In genomic region chr2:148876589-148877402, GRCh38 we compare ENCODE assay signal across 8 cellular contexts. TPM values are rescaled to one million over a fixed set of nuclear protein-coding genes. Genes with fewer than 3 reads are reported as not detected.
A peak's percentile ranks its signal among the peaks of the same experiment; 100 is the strongest.
DNase-seq lines count a peak whose midpoint lies in the region; ATAC-seq and TF ChIP-seq lines count a peak whose summit lies in the region.

No MANE protein-coding gene starts in this region.

- H3K27me3 ChIP-seq in rectal smooth muscle tissue (ENCODE audit: control insufficient read depth, insufficient read depth, low read length), result peaks cover 14% of the 10 kb centered on the region
- H3K27me3 ChIP-seq in MG63, result peaks cover 21% of the 10 kb centered on the region
- H3K27me3 ChIP-seq in uterus, result peaks cover 0 to 16% of the 10 kb centered on the region in 2 donors

- H3K9me3 ChIP-seq in MG63 (no peaks in the 10 kb centered on the region), uterus (no peaks in the 10 kb centered on the region)

- H3K4me1 ChIP-seq in rectal smooth muscle tissue (ENCODE audit: control insufficient read depth, insufficient read depth, low read length), result peaks cover 3% of the 10 kb centered on the region
- peaks cover 0 to 9% of the 10 kb centered on the region in 2 donors for H3K4me1 ChIP-seq in uterus

- peak; percentile 92 for DNase-seq in NCI-H2171 treated with DMSO at 0.1 percent for 48 hours (lab: John Stamatoyannopoulos, UW)
- peak; percentile 60 for DNase-seq in activated T-cell treated with anti-CD3 and anti-CD28 coated beads, Interleukin-2, amount 50 U/mL, for 1 hour
- DNase-seq in left cardiac atrium, result peak; percentile 36
- DNase-seq in MG63, result no peak
- DNase-seq in SW480 (ENCODE audit: low spot score), result no peak
- no peak for DNase-seq in uterus

- H3K27ac ChIP-seq in rectal smooth muscle tissue (ENCODE audit: low read depth, low read length) (no peak overlapping the region), uterus (no peak overlapping the region)

- no peak overlapping the region for H3K9ac ChIP-seq in rectal smooth muscle tissue (ENCODE audit: low read length)

- peak; percentile 30 for ATAC-seq in GM19023 (IDR thresholded peaks at IDR 0.05; ENCODE audit: unreplicated experiment)
- no peak for ATAC-seq in left cardiac atrium

- H3K4me3 ChIP-seq in rectal smooth muscle tissue (ENCODE audit: low read length), result peak overlapping the region; percentile 27
- no peak overlapping the region for H3K4me3 ChIP-seq in MG63
- no peak overlapping the region for H3K4me3 ChIP-seq in uterus

- H3K36me3 ChIP-seq in rectal smooth muscle tissue (ENCODE audit: control insufficient read depth, insufficient read depth, low read length) (no peaks in the 10 kb centered on the region), MG63 (no peaks in the 10 kb centered on the region), uterus (no peaks in the 10 kb centered on the region)

- intact Hi-C loops in left cardiac atrium (cut with DNase I) (no loop called here), uterus (cut with DNase I; ENCODE audit: low total_unique reads) (no loop called here)

- TF ChIP-seq POLR2A in uterus (IDR thresholded peaks at IDR 0.05), result no peak

- TF ChIP-seq CTCF in uterus (IDR thresholded peaks at IDR 0.05), result no peak

RNA-seq across cellular contexts. Expression of gene KIF5C, which starts 1.8 kb away (rescaled TPM):
- 1 to 10 TPM; 1.1 to 1.4 TPM for total RNA-seq in left cardiac atrium
- 0.13 and 0.96 TPM in 2 replicates for total RNA-seq in MG63 (2014; rRNA removed; shearing (Covaris generic); ENCODE audit: low replicate concordance)
- total RNA-seq in uterus, result 10 to 100 TPM in 1 of 4 donors, 1 to 10 TPM in 2, under 1 TPM in 1; 0.77 to 11.0 (median 1.9) TPM

Comparison
In these comparisons a context has a peak if more than half of its experiments do, and no peak if none do; other contexts are left out.
1. DNase-seq: peak in NCI-H2171 treated with DMSO at 0.1 percent for 48 hours (single experiment), activated T-cell treated with anti-CD3 and anti-CD28 coated beads, Interleukin-2, amount 50 U/mL, for 1 hour (single experiment) and left cardiac atrium (single experiment); none in MG63 (single experiment), SW480 (single experiment) and uterus (0 of 2).